28 cellular contexts compared by ENCODE assay signal in genomic region chr4:10703146-10703545, GRCh38. TPM values are rescaled to one million over a fixed set of nuclear protein-coding genes. Genes with fewer than 3 reads are reported as not detected.
DNase-seq lines count a peak whose midpoint lies in the region; ATAC-seq, FAIRE-seq and TF ChIP-seq lines count a peak whose summit lies in the region.
"Had no signal": no experiment of that assay in that cellular context is flagged by ENCODE, and none has a peak within 500 bp of the region (broad histone marks: within the 10 kb centered on the region; RNA-seq: fewer than 3 reads in every experiment).

No MANE protein-coding gene starts in this region.

- H2AK9ac ChIP-seq in IMR-90 (replicated peaks; ENCODE audit: low read depth, low read length, poor library complexity) = no peak overlapping the region

- peaks cover 3% of the 10 kb centered on the region for H3K36me3 Mint-ChIP-seq in activated CD4-positive, alpha-beta T cell treated with anti-CD3 and anti-CD28 coated beads, Interleukin-2, amount 10 ng/mL, durations not matched to agents 24 days and 14 days (ENCODE audit: low read depth)
- H3K36me3 Mint-ChIP-seq: CD8-positive, alpha-beta memory T cell had no signal

- peak; percentile 38 for FAIRE-seq in GM12891 (lab: Jason Lieb, UNC)
- peak; percentile 36 for FAIRE-seq in bronchial epithelial cell (lab: Jason Lieb, UNC)

- no peaks in the 10 kb centered on the region for H3K9me3 ChIP-seq in IMR-90 (ENCODE audit: control insufficient read depth, insufficient read depth, low read length)
- no peaks in the 10 kb centered on the region for H3K9me3 ChIP-seq in osteoblast (ENCODE audit: low read depth, low read length)
- no peaks in the 10 kb centered on the region for H3K9me3 ChIP-seq in colonic mucosa
- H3K9me3 ChIP-seq: SK-N-SH had no signal

- CTCF ChIA-PET in IMR-90 (lab: Yijun Ruan, JAX) = no interaction called here

- ATAC-seq in IMR-90 (ENCODE audit: low read depth) (peak; percentile 77), GM18870 (IDR thresholded peaks at IDR 0.05; ENCODE audit: unreplicated experiment) (no peak), HG02642 (IDR thresholded peaks at IDR 0.05; ENCODE audit: poor library complexity, unreplicated experiment) (no peak)
- ATAC-seq: Panc1 had no signal

- no peak overlapping the region for H4K8ac ChIP-seq in IMR-90 (ENCODE audit: low read depth in 2 of 2, low read length in 2 of 2)

- H4K5ac ChIP-seq in IMR-90 (ENCODE audit: low read depth, low read length) = no peak overlapping the region

- no peak for TF ChIP-seq CTCF in IMR-90 (conservative IDR thresholded peaks at IDR 0.05; ENCODE audit: low read depth, low read length)
- TF ChIP-seq CTCF in bronchial epithelial cell (IDR thresholded peaks at IDR 0.05; ENCODE audit: insufficient read depth, low read length, severe bottlenecking) = no peak
- no peak for TF ChIP-seq CTCF in osteoblast (IDR thresholded peaks at IDR 0.05; ENCODE audit: extremely low read depth, low read depth, low read length)
- TF ChIP-seq CTCF in colonic mucosa (IDR thresholded peaks at IDR 0.05) = no peak

- no peaks in the 10 kb centered on the region for H3K36me3 ChIP-seq in IMR-90 (ENCODE audit: control insufficient read depth, insufficient read depth, low read length)
- no peaks in the 10 kb centered on the region for H3K36me3 ChIP-seq in bronchial epithelial cell (ENCODE audit: control insufficient read depth, insufficient read depth, low read length)
- H3K36me3 ChIP-seq in osteoblast (ENCODE audit: insufficient read depth, low read length) = no peaks in the 10 kb centered on the region
- no peaks in the 10 kb centered on the region for H3K36me3 ChIP-seq in colonic mucosa

- no peaks in the 10 kb centered on the region for H3K27me3 Mint-ChIP-seq in activated CD4-positive, alpha-beta T cell treated with anti-CD3 and anti-CD28 coated beads, Interleukin-2, amount 10 ng/mL, durations not matched to agents 24 days and 14 days
- H3K27me3 Mint-ChIP-seq: CD8-positive, alpha-beta memory T cell had no signal

- in situ Hi-C loops in IMR-90 (cut with MboI; ENCODE audit: low sequenced_read_pairs) = loop anchor here (25.0 kb wide), 1 partner anchor 109 kb away; no protein-coding TSS in a partner anchor

- H3K79me2 ChIP-seq in osteoblast (ENCODE audit: insufficient read depth, low read length) = no peaks in the 10 kb centered on the region

- H3K23ac ChIP-seq in IMR-90 (ENCODE audit: low read depth, low read length) = no peak overlapping the region

- WGBS in IMR-90 (ENCODE audit: extremely low coverage in 2 of 2, insufficient read length in 1 of 2), 2 experiments = no CpG with 5 or more reads among the region's 5 CpGs

- no peaks in the 10 kb centered on the region for H3K79me1 ChIP-seq in IMR-90 (ENCODE audit: low read depth in 1 of 2, low read length in 2 of 2)

- intact Hi-C loops in IMR-90 (cut with micrococcal nuclease) (no loop called here), colonic mucosa (cut with DNase I) (no loop called here)
- intact Hi-C loops in activated CD4-positive, alpha-beta T cell treated with anti-CD3 and anti-CD28 coated beads, Interleukin-2, amount 10 ng/mL, durations not matched to agents 24 days and 14 days (cut with micrococcal nuclease) = no loop called here

- H4K91ac ChIP-seq in IMR-90 (ENCODE audit: insufficient read depth, low read depth, low read length) = no peak overlapping the region

- peaks cover 10% of the 10 kb centered on the region for H3K4me1 Mint-ChIP-seq in activated CD4-positive, alpha-beta T cell treated with anti-CD3 and anti-CD28 coated beads, Interleukin-2, amount 10 ng/mL, durations not matched to agents 24 days and 14 days
- H3K4me1 Mint-ChIP-seq: CD8-positive, alpha-beta memory T cell had no signal

- H2AK5ac ChIP-seq in IMR-90 (ENCODE audit: low read depth, low read length) = no peak overlapping the region

- peaks cover 10% of the 10 kb centered on the region for H3K4me1 ChIP-seq in IMR-90 (ENCODE audit: control insufficient read depth, insufficient read depth, low read length)
- H3K4me1 ChIP-seq in osteoblast (ENCODE audit: insufficient read depth, low read length) = peaks cover 26% of the 10 kb centered on the region
- H3K4me1 ChIP-seq in colonic mucosa = no peaks in the 10 kb centered on the region

- peak overlapping the region; percentile 72; the same call in 1 of the 2 replicates for H2BK120ac ChIP-seq in IMR-90 (ENCODE audit: low read depth, low read length)

- H3K56ac ChIP-seq in IMR-90 (ENCODE audit: extremely low read depth, insufficient read depth, low read length) = no peak overlapping the region

- DNase-seq in GM12891 (ENCODE audit: insufficient read length, low spot score) = no peak
- DNase-seq in IMR-90 = peak; percentile 76
- peak; percentile 79 for DNase-seq in bronchial epithelial cell (ENCODE audit: low read depth)
- no peak for DNase-seq in osteoblast (ENCODE audit: insufficient read length, low spot score, missing footprints)
- no peak for DNase-seq in activated CD4-positive, alpha-beta T cell treated with anti-CD3 and anti-CD28 coated beads, Interleukin-2, amount 10 ng/mL, durations not matched to agents 24 days and 14 days
- DNase-seq in colonic mucosa = no peak
- DNase-seq: AML-193; C1 segment of cervical spinal cord; Calu3; CD8-positive, alpha-beta memory T cell; EL; GOT3; MV-4-11; NCI-H1105 treated with DMSO at 0.1 percent for 48 hours; NCI-H2029 treated with DMSO at 0.1 percent for 48 hours; NCI-H345; NCI-H774; NK-92 treated with Interleukin-12 subunit alpha and Interleukin-12 subunit beta, amount 100 ng/mL, for 24 hours; SIG-M5; SK-N-SH had no signal

- no peak overlapping the region for H3K4me3 ChIP-seq in IMR-90 (ENCODE audit: insufficient read depth, low read depth, low read length)
- H3K4me3 ChIP-seq in bronchial epithelial cell (ENCODE audit: low read depth, low read length) = no peak overlapping the region
- no peak overlapping the region for H3K4me3 ChIP-seq in osteoblast (ENCODE audit: insufficient read depth, low read length)
- H3K4me3 ChIP-seq in colonic mucosa = no peak overlapping the region

- no peak overlapping the region for H3K4ac ChIP-seq in IMR-90 (ENCODE audit: low read depth, low read length)

- BruUV-seq in IMR-90 (replicated peaks; lab: Mats Ljungman, UMichigan) = no TSS peak

- no peak overlapping the region for H3K27ac Mint-ChIP-seq in activated CD4-positive, alpha-beta T cell treated with anti-CD3 and anti-CD28 coated beads, Interleukin-2, amount 10 ng/mL, durations not matched to agents 24 days and 14 days
- H3K27ac Mint-ChIP-seq: CD8-positive, alpha-beta memory T cell had no signal

- no peak overlapping the region for H2AFZ ChIP-seq in IMR-90 (replicated peaks; ENCODE audit: low read length, poor library complexity)
- no peak overlapping the region for H2AFZ ChIP-seq in osteoblast (ENCODE audit: low read length)

- H3K18ac ChIP-seq in IMR-90 (ENCODE audit: low read depth, low read length) = no peak overlapping the region

- peaks cover 10% of the 10 kb centered on the region for H3K9me3 Mint-ChIP-seq in activated CD4-positive, alpha-beta T cell treated with anti-CD3 and anti-CD28 coated beads, Interleukin-2, amount 10 ng/mL, durations not matched to agents 24 days and 14 days
- H3K9me3 Mint-ChIP-seq: CD8-positive, alpha-beta memory T cell had no signal

- TF ChIP-seq RAD21 in IMR-90 (IDR thresholded peaks at IDR 0.05; ENCODE audit: low read length) = no peak

- H4K20me1 ChIP-seq in IMR-90 (ENCODE audit: insufficient read depth, low read length) (no peaks in the 10 kb centered on the region), osteoblast (ENCODE audit: insufficient read depth, low read length) (no peaks in the 10 kb centered on the region)

- TF ChIP-seq POLR2A in GM12891 (IDR thresholded peaks at IDR 0.05; ENCODE audit: low read depth, low read length) = no peak
- TF ChIP-seq POLR2A in IMR-90 (IDR thresholded peaks at IDR 0.05; ENCODE audit: low read depth, low read length) = no peak

- no peak overlapping the region for H2BK15ac ChIP-seq in IMR-90 (ENCODE audit: low read depth, low read length)

- POLR2A ChIA-PET in IMR-90 (lab: Charles Lee; ENCODE audit: unreplicated experiment) = interaction anchor here (0.5 kb wide), 1 partner anchor 16 kb away, joined by 4 read pairs; no protein-coding TSS in a partner anchor

- H3K27ac ChIP-seq in IMR-90 (ENCODE audit: insufficient read depth, low read length) (no peak overlapping the region), osteoblast (ENCODE audit: low read depth, low read length) (no peak overlapping the region), colonic mucosa (no peak overlapping the region)
- H3K27ac ChIP-seq: KMS-11 had no signal

- no peak overlapping the region for H3K9ac ChIP-seq in IMR-90 (ENCODE audit: low read depth, low read length)
- no peak overlapping the region for H3K9ac ChIP-seq in colonic mucosa (ENCODE audit: low read depth in 2 of 2, low read length in 2 of 2)
- H3K9ac ChIP-seq: KMS-11, SK-N-SH had no signal

- peak overlapping the region; percentile 27; the same call in 1 of the 2 replicates for H3K4me2 ChIP-seq in IMR-90 (ENCODE audit: low read depth, low read length)
- peak overlapping the region; percentile 43 for H3K4me2 ChIP-seq in osteoblast (ENCODE audit: insufficient read depth, low read length)
- H3K4me2 ChIP-seq: KMS-11, SK-N-SH had no signal

- no peak overlapping the region for H3K4me3 Mint-ChIP-seq in activated CD4-positive, alpha-beta T cell treated with anti-CD3 and anti-CD28 coated beads, Interleukin-2, amount 10 ng/mL, durations not matched to agents 24 days and 14 days
- H3K4me3 Mint-ChIP-seq: CD8-positive, alpha-beta memory T cell had no signal

- H2BK5ac ChIP-seq in IMR-90 (ENCODE audit: low read depth, low read length, poor library complexity, severe bottlenecking) = no peak overlapping the region

- H3K27me3 ChIP-seq in IMR-90 (ENCODE audit: control insufficient read depth, insufficient read depth, low read length) (no peaks in the 10 kb centered on the region), bronchial epithelial cell (ENCODE audit: control insufficient read depth, insufficient read depth, low read length) (no peaks in the 10 kb centered on the region), osteoblast (ENCODE audit: insufficient read depth, low read length) (no peaks in the 10 kb centered on the region), colonic mucosa (no peaks in the 10 kb centered on the region)

- dilution Hi-C loops in IMR-90 (cut with HindIII; ENCODE audit: low sequenced_read_pairs, unreplicated experiment) = no loop called here

- H2BK20ac ChIP-seq in IMR-90 (ENCODE audit: low read depth, low read length) = peak overlapping the region; percentile 24; the same call in 1 of the 2 replicates

- peaks cover 11% of the 10 kb centered on the region; the same call in 1 of the 2 replicates for H3K9me1 ChIP-seq in IMR-90 (ENCODE audit: insufficient read depth, low read length)

- no peak overlapping the region for H3K14ac ChIP-seq in IMR-90 (replicated peaks; ENCODE audit: low read depth, low read length)

RNA-seq across cellular contexts. Expression of gene CLNK, which starts 18.6 kb away (rescaled TPM):
- polyA plus RNA-seq in GM12891 (2012; ENCODE audit: low read depth, missing spikeins) = 3.5 TPM
- total RNA-seq in IMR-90 (2012; rRNA removed) (not detected in 2 replicates), bronchial epithelial cell (not detected in 2 replicates), osteoblast (not detected in 2 replicates), colonic mucosa (under 1 TPM in 1 of 2 donors, not detected in 1; 0.16 TPM)
- not detected in 2 replicates for polyA plus RNA-seq in IMR-90 (2012; rRNA removed)
- not detected in 2 replicates for polyA plus RNA-seq in IMR-90 (2012; cell fraction: cytosol; rRNA removed)
- not detected in 2 replicates for polyA plus RNA-seq in IMR-90 (2012; cell fraction: nucleus; rRNA removed; ENCODE audit: low replicate concordance)
- 0.79 and 0.80 TPM in 2 replicates for total RNA-seq in activated CD4-positive, alpha-beta T cell treated with anti-CD3 and anti-CD28 coated beads, Interleukin-2, amount 10 ng/mL, durations not matched to agents 24 days and 14 days
- total RNA-seq: A172, Calu3, HT-29, M059J had no signal
- polyA plus RNA-seq: AG04450; CD8-positive, alpha-beta memory T cell; SK-N-SH had no signal

Comparison
In these comparisons a context has a peak if more than half of its experiments do, and no peak if none do; other contexts are left out.
1. DNase-seq: peak in IMR-90 (single experiment) and bronchial epithelial cell (single experiment); none in GM12891 (single experiment), osteoblast (single experiment), activated CD4-positive, alpha-beta T cell treated with anti-CD3 and anti-CD28 coated beads, Interleukin-2, amount 10 ng/mL, durations not matched to agents 24 days and 14 days (single experiment) and colonic mucosa (single experiment).